Comparison of ENCODE assay signal across 18 cellular contexts in genomic region chr2:216319771-216320170, GRCh38. TPM values are rescaled to one million over a fixed set of nuclear protein-coding genes. Genes with fewer than 3 reads are reported as not detected.
DNase-seq lines count a peak whose midpoint lies in the region; ATAC-seq, FAIRE-seq and TF ChIP-seq lines count a peak whose summit lies in the region.
"Had no signal": no experiment of that assay in that cellular context is flagged by ENCODE, and none has a peak within 500 bp of the region (broad histone marks: within the 10 kb centered on the region; RNA-seq: fewer than 3 reads in every experiment).

No MANE protein-coding gene starts in this region.

- H3K27me3 Mint-ChIP-seq in endodermal cell (ENCODE audit: insufficient read depth) = no peaks in the 10 kb centered on the region

- no TSS peak for BruUV-seq in A673 (replicated peaks; lab: Mats Ljungman, UMichigan)

- H3K27ac Mint-ChIP-seq in endodermal cell = peak overlapping the region; percentile 59
- H3K27ac Mint-ChIP-seq in activated naive CD4-positive, alpha-beta T cell treated with anti-CD3 and anti-CD28 coated beads, Interleukin-2, amount 50 U/mL, for 72 hours = peak overlapping the region in 1 of 2 donors; percentile 41
- H3K27ac Mint-ChIP-seq: T-helper 1 cell treated with Interleukin-12 subunit alpha and Interleukin-12 subunit beta and Interleukin-4 antibody, amounts not matched to agents 30 μg/mL and 1 μg/mL, for 36 hours had no signal

- H3K9me3 Mint-ChIP-seq in endodermal cell = peaks cover 28% of the 10 kb centered on the region
- H3K9me3 Mint-ChIP-seq in activated naive CD4-positive, alpha-beta T cell treated with anti-CD3 and anti-CD28 coated beads, Interleukin-2, amount 50 U/mL, for 72 hours = no peaks in the 10 kb centered on the region
- H3K9me3 Mint-ChIP-seq: T-helper 1 cell treated with Interleukin-12 subunit alpha and Interleukin-12 subunit beta and Interleukin-4 antibody, amounts not matched to agents 30 μg/mL and 1 μg/mL, for 36 hours had no signal

- TF ChIP-seq CTCF in A673 (conservative IDR thresholded peaks at IDR 0.05; ENCODE audit: low read depth, low read length) = no peak
- no peak for TF ChIP-seq CTCF in endodermal cell (conservative IDR thresholded peaks at IDR 0.05)
- no peak for TF ChIP-seq CTCF in keratinocyte (optimal IDR thresholded peaks at IDR 0.05 in 1 of 3, IDR thresholded peaks at IDR 0.05 in 1 of 3, conservative IDR thresholded peaks at IDR 0.05 in 1 of 3; ENCODE audit: extremely low read depth in 1 of 3, insufficient read depth in 2 of 3, low read length in 3 of 3)
- TF ChIP-seq CTCF in right lobe of liver (IDR thresholded peaks at IDR 0.05) = no peak
- TF ChIP-seq CTCF in pancreas (IDR thresholded peaks at IDR 0.05) = no peak

- intact Hi-C loops in A673 (cut with micrococcal nuclease; ENCODE audit: unreplicated experiment) (no loop called here), right lobe of liver (cut with DNase I) (no loop called here), pancreas (cut with DNase I) (no loop called here)

- FAIRE-seq in keratinocyte (lab: Jason Lieb, UNC) = peak; percentile 67
- FAIRE-seq in pancreas (lab: Jason Lieb, UNC) = no peak
- FAIRE-seq: HTR-8/SVneo had no signal

- peaks cover 5% of the 10 kb centered on the region for H3K9me1 ChIP-seq in keratinocyte (ENCODE audit: control insufficient read depth, extremely low read depth, insufficient read depth, low read length)

- H3K36me3 Mint-ChIP-seq in endodermal cell (ENCODE audit: low read depth) = peaks cover 25% of the 10 kb centered on the region
- H3K36me3 Mint-ChIP-seq in activated naive CD4-positive, alpha-beta T cell treated with anti-CD3 and anti-CD28 coated beads, Interleukin-2, amount 50 U/mL, for 72 hours = no peaks in the 10 kb centered on the region

- DNase-seq in A673 (ENCODE audit: low spot score) (peak; percentile 29), HT1080 (ENCODE audit: low read depth) (peak; percentile 48), endodermal cell (peak; percentile 88), keratinocyte (ENCODE audit: low read depth, low spot score) (no peak), right lobe of liver (no peak), pancreas (no peak)
- DNase-seq in activated naive CD4-positive, alpha-beta T cell treated with anti-CD3 and anti-CD28 coated beads, Interleukin-2, amount 50 U/mL, for 72 hours (ENCODE audit: low spot score in 2 of 2) = no peak
- DNase-seq: activated naive CD4-positive, alpha-beta T cell treated with Interleukin-2 at 50 U/mL for 16 hours; foreskin melanocyte; GDM1; left cardiac atrium; MM.1S; NCI-H2081 treated with DMSO at 0.1 percent for 48 hours; substantia nigra had no signal

- H3K27ac ChIP-seq in A673 (ENCODE audit: low read depth, low read length, poor library complexity, severe bottlenecking) (no peak overlapping the region), endodermal cell (ENCODE audit: low read depth, low read length) (no peak overlapping the region), keratinocyte (ENCODE audit: control insufficient read depth, insufficient read depth, low read length) (no peak overlapping the region), right lobe of liver (no peak overlapping the region), pancreas (no peak overlapping the region)
- H3K27ac ChIP-seq: prostate gland had no signal

- no peak for TF ChIP-seq POLR2A in right lobe of liver (IDR thresholded peaks at IDR 0.05)

- H3K27me3 ChIP-seq in A673 (replicated peaks; ENCODE audit: insufficient read depth, low read depth, low read length, poor library complexity) (no peaks in the 10 kb centered on the region), endodermal cell (ENCODE audit: control insufficient read depth, insufficient read depth, low read length, poor library complexity, severe bottlenecking) (no peaks in the 10 kb centered on the region), keratinocyte (ENCODE audit: control insufficient read depth, extremely low read depth, insufficient read depth, low read length) (no peaks in the 10 kb centered on the region), right lobe of liver (no peaks in the 10 kb centered on the region), pancreas (no peaks in the 10 kb centered on the region)

- no peaks in the 10 kb centered on the region for H4K20me1 ChIP-seq in keratinocyte (ENCODE audit: control insufficient read depth, extremely low read depth, insufficient read depth, low read length)

- no peak overlapping the region for H2AFZ ChIP-seq in keratinocyte (ENCODE audit: control insufficient read depth, low read length)

- no peak overlapping the region for H3K4me2 ChIP-seq in keratinocyte (ENCODE audit: control insufficient read depth, extremely low read depth, insufficient read depth, low read depth, low read length)

- no peaks in the 10 kb centered on the region for H3K9me3 ChIP-seq in A673 (ENCODE audit: low read depth, low read length, poor library complexity, severe bottlenecking)
- peaks cover 39% of the 10 kb centered on the region for H3K9me3 ChIP-seq in endodermal cell (ENCODE audit: control insufficient read depth, low read length)
- no peaks in the 10 kb centered on the region for H3K9me3 ChIP-seq in keratinocyte (ENCODE audit: control insufficient read depth, low read depth, low read length)
- H3K9me3 ChIP-seq in right lobe of liver = no peaks in the 10 kb centered on the region
- no peaks in the 10 kb centered on the region for H3K9me3 ChIP-seq in pancreas
- H3K9me3 ChIP-seq: prostate gland had no signal

- H3K36me3 ChIP-seq in A673 (ENCODE audit: insufficient read depth, low read length, poor library complexity, severe bottlenecking) (no peaks in the 10 kb centered on the region), endodermal cell (ENCODE audit: control insufficient read depth, insufficient read depth, low read length) (peaks cover 34% of the 10 kb centered on the region), keratinocyte (ENCODE audit: control insufficient read depth in 2 of 2, extremely low read depth in 1 of 2, insufficient read depth in 2 of 2, low read length in 2 of 2) (no peaks in the 10 kb centered on the region), right lobe of liver (no peaks in the 10 kb centered on the region), pancreas (no peaks in the 10 kb centered on the region)
- H3K36me3 ChIP-seq: prostate gland had no signal

- WGBS in endodermal cell (ENCODE audit: insufficient coverage in 1 of 2, insufficient read length in 1 of 2), 2 experiments = 80 to 100% methylated on average over 1 to 2 of the region's 2 CpGs
- WGBS in right lobe of liver (ENCODE audit: insufficient coverage, low coverage, low lambda C conversion rate, missing lambda C conversion rate) = 66% methylated on average over 2 of the region's 2 CpGs
- WGBS in pancreas, 2 donors = 72 to 84% methylated on average over 2 of the region's 2 CpGs

- H3K4me1 Mint-ChIP-seq in endodermal cell = peaks cover 42% of the 10 kb centered on the region

- H3K9ac ChIP-seq in endodermal cell (ENCODE audit: extremely low read depth, low read length, poor library complexity, severe bottlenecking) (no peak overlapping the region), keratinocyte (ENCODE audit: control insufficient read depth, extremely low read depth, insufficient read depth, low read length) (no peak overlapping the region)

- H3K4me1 ChIP-seq in A673 (ENCODE audit: insufficient read depth, low read length, poor library complexity, severe bottlenecking) (peaks cover 7% of the 10 kb centered on the region), endodermal cell (ENCODE audit: control insufficient read depth, insufficient read depth, low read length) (peaks cover 23% of the 10 kb centered on the region), keratinocyte (ENCODE audit: control insufficient read depth, extremely low read depth, insufficient read depth, low read length) (peaks cover 14% of the 10 kb centered on the region), right lobe of liver (no peaks in the 10 kb centered on the region), pancreas (no peaks in the 10 kb centered on the region)
- H3K4me1 ChIP-seq: prostate gland had no signal

- H3K79me2 ChIP-seq in keratinocyte (ENCODE audit: control insufficient read depth, insufficient read depth, low read length) = no peaks in the 10 kb centered on the region

- H3K4me3 ChIP-seq in A673 (ENCODE audit: low read depth, low read length, poor library complexity, severe bottlenecking) = no peak overlapping the region
- H3K4me3 ChIP-seq in endodermal cell (ENCODE audit: low read length) = peak overlapping the region; percentile 72
- no peak overlapping the region for H3K4me3 ChIP-seq in keratinocyte (ENCODE audit: control insufficient read depth in 2 of 3, extremely low read depth in 1 of 3, insufficient read depth in 2 of 3, low read depth in 1 of 3, low read length in 3 of 3)
- no peak overlapping the region for H3K4me3 ChIP-seq in right lobe of liver
- H3K4me3 ChIP-seq in pancreas = no peak overlapping the region
- H3K4me3 ChIP-seq: prostate gland had no signal

- H3K4me3 Mint-ChIP-seq in endodermal cell = no peak overlapping the region
- H3K4me3 Mint-ChIP-seq: T-helper 1 cell treated with Interleukin-12 subunit alpha and Interleukin-12 subunit beta and Interleukin-4 antibody, amounts not matched to agents 30 μg/mL and 1 μg/mL, for 36 hours had no signal

- POLR2A ChIA-PET in A673 (lab: Charles Lee; ENCODE audit: low non-redundant PET) = no interaction called here

- dilution Hi-C loops in keratinocyte (cut with MboI; ENCODE audit: extremely low pct_ligation_motif_present, low sequenced_read_pairs) = no loop called here

- ATAC-seq in right lobe of liver (no peak), pancreas (no peak), GM21825 (IDR thresholded peaks at IDR 0.05; ENCODE audit: unreplicated experiment) (no peak)
- ATAC-seq in activated naive CD4-positive, alpha-beta T cell treated with anti-CD3 and anti-CD28 coated beads, Interleukin-2, amount 50 U/mL, for 72 hours = no peak
- ATAC-seq: left cardiac atrium had no signal

- CTCF ChIA-PET in A673 (lab: Charles Lee) = no interaction called here

RNA-seq across cellular contexts. Expression of gene MARCHF4, which starts 52.5 kb away (rescaled TPM):
- 2.4 and 6.1 TPM in 2 replicates for total RNA-seq in A673 (2021)
- total RNA-seq in HT1080 (2014; rRNA removed; shearing (Covaris generic)) = 24.1 and 27.8 TPM in 2 replicates
- polyA plus RNA-seq in HT1080 (2015; cell fraction: cytosol; rRNA removed) = 35.3 and 35.9 TPM in 2 replicates
- 25.5 TPM in 2 replicates for polyA plus RNA-seq in HT1080 (2015; cell fraction: nucleus; rRNA removed)
- total RNA-seq in endodermal cell = under 1 TPM; 0.51 to 0.86 TPM
- 1.5 TPM for polyA plus RNA-seq in endodermal cell (2013, experiment 1 of 2)
- polyA plus RNA-seq in endodermal cell (2013, experiment 2 of 2) = 2.9 TPM
- polyA plus RNA-seq in keratinocyte = 2.4 to 9.2 TPM (median 5.3 TPM) in 3 replicates
- polyA plus RNA-seq in keratinocyte (2011; ENCODE audit: low read depth) = 0.06 TPM
- 4.9 and 6.2 TPM in 2 replicates for polyA plus RNA-seq in keratinocyte (2011; cell fraction: cytosol; rRNA removed)
- polyA plus RNA-seq in keratinocyte (2011; cell fraction: nucleus; rRNA removed) = 6.9 and 8.4 TPM in 2 replicates
- polyA plus RNA-seq in keratinocyte (2012; ENCODE audit: low replicate concordance) = 0.59 and 16.4 TPM in 2 replicates
- polyA minus RNA-seq in keratinocyte = 2.8 to 17.9 TPM (median 5.9 TPM) in 3 replicates
- 4.4 TPM for polyA minus RNA-seq in keratinocyte (2011; cell fraction: cytosol; rRNA and poly(A)+ RNA removed)
- 4.3 and 6.4 TPM in 2 replicates for polyA minus RNA-seq in keratinocyte (2011; cell fraction: nucleus; rRNA and poly(A)+ RNA removed)
- total RNA-seq in right lobe of liver = not detected
- total RNA-seq in activated naive CD4-positive, alpha-beta T cell treated with anti-CD3 and anti-CD28 coated beads, Interleukin-2, amount 50 U/mL, for 72 hours = not detected
- total RNA-seq in pancreas = 1 to 10 TPM in 1 of 6 donors, under 1 TPM in 5; 0.19 to 1.2 (median 0.34) TPM
- polyA plus RNA-seq in pancreas = 1 to 10 TPM; 1.7 to 4.1 TPM
- total RNA-seq: prostate gland had no signal

Comparison
In these comparisons a context has a peak if more than half of its experiments do, and no peak if none do; other contexts are left out.
1. DNase-seq: peak in A673 (single experiment), HT1080 (single experiment) and endodermal cell (single experiment); none in keratinocyte (single experiment), right lobe of liver (0 of 3), activated naive CD4-positive, alpha-beta T cell treated with anti-CD3 and anti-CD28 coated beads, Interleukin-2, amount 50 U/mL, for 72 hours (0 of 2) and pancreas (0 of 6).